5 cellular contexts compared by ENCODE assay signal in the genomic region with DNA sequence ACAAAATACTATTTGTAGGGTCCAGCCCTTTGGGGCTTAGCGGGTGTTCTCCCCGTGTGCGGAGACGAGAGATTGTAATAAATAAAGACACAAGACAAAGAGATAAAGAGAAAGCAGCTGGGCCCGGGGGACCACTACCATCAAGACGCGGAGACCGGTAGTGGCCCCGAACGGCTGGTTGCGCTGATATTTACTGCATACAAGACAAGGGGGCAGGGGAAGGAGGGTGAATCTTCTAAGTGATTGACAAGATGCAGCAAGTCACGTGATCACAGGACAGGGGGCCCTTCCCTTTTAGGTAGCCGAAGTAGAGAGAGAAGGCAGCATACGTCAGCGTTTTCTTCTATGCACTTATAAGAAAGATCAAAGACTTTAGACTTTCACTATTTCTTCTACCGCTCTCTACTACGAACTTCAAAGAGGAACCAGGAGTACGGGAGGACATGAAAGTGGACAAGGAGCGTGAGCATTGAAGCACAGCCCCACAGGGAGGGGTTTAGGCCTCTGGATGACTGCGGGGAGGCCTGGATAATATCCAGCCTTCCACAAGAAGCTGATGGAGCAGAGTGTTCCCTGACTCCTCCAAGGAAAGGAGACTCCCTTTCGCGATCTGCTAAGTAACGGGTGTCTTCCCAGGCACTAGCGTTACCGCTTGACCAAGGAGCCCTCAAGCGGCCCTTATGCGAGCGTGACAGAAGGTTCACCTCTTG. TPM values are rescaled to one million over a fixed set of nuclear protein-coding genes. Genes with fewer than 3 reads are reported as not detected.
"Had no signal": no experiment of that assay in that cellular context is flagged by ENCODE, and none has a peak within 500 bp of the region (broad histone marks: within the 10 kb centered on the region; RNA-seq: fewer than 3 reads in every experiment).

No MANE protein-coding gene starts in this region.

RNA-seq across cellular contexts. Expression of gene CLEC10A, which starts 11.4 kb away (rescaled TPM):
- total RNA-seq: activated CD8-positive, alpha-beta memory T cell treated with anti-CD3 and anti-CD28 coated beads for 36 hours; cardiac muscle cell; kidney epithelial cell had no signal
- polyA plus RNA-seq: cardiac muscle cell, SK-N-SH had no signal

RNA-seq across cellular contexts. Expression of gene ASGR2, which starts 23.2 kb away (rescaled TPM):
- total RNA-seq: activated CD8-positive, alpha-beta memory T cell treated with anti-CD3 and anti-CD28 coated beads for 36 hours; cardiac muscle cell; kidney epithelial cell; skeletal muscle tissue had no signal
- polyA plus RNA-seq: SK-N-SH had no signal

RNA-seq across cellular contexts. Expression of gene SLC16A11, which starts 47.6 kb away (rescaled TPM):
- total RNA-seq: kidney epithelial cell, skeletal muscle tissue had no signal
